8 cellular contexts compared by ENCODE assay signal in the genomic region with DNA sequence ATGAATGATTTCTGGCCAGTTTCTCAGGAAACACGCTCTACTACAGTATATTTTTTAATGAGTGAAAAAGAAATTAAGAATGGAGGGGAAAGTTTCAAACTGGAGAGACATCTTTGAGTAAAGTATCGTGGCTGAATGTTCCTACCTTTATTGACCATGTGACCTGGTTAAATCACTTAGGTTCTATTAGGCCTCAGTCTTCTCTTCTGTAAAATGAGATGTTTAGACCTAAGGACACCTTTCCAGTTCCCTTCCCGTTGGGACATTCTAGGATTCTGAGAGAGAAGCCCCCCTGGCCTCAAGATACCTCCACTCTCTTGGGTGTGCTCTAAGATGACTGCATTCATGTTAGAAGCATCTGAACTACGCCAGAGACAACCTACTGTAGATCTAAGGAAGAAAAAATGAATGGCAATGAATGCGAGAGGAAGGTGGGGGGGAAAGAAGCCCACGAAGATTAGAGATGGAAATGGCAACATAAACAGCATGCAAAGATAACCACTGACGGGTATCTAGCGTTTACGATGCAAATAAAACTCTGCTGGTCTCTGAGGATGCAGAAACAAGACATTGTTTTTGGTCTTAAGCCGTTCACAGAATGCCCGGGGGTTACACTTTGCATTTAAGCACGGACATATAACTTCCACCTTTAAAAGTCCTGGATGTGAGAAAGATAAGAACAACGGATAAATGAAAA. TPM values are rescaled to one million over a fixed set of nuclear protein-coding genes. Genes with fewer than 3 reads are reported as not detected.
DNase-seq lines count a peak whose midpoint lies in the region; ATAC-seq, FAIRE-seq and TF ChIP-seq lines count a peak whose summit lies in the region.

No MANE protein-coding gene starts in this region.

- H3K9me3 ChIP-seq in mucosa of descending colon = no peaks in the 10 kb centered on the region

- DNase-seq in GM19239 (ENCODE audit: insufficient read length, low spot score) (no peak), astrocyte of the cerebellum (ENCODE audit: low read depth) (no peak), mucosa of descending colon (no peak), AG20443 (ENCODE audit: low spot score) (no peak), cortex of kidney (lab: John Stamatoyannopoulos, UW) (no peak), midbrain (lab: John Stamatoyannopoulos, UW) (no peak), dermis blood vessel endothelial cell (no peak)

- H3K4me3 ChIP-seq in astrocyte of the cerebellum (ENCODE audit: low read depth, low read length) (peak overlapping the region; percentile 91), mucosa of descending colon (peak overlapping the region; percentile 87)

- peak; percentile 70 for FAIRE-seq in GM19239 (lab: Jason Lieb, UNC)

- H3K4me1 ChIP-seq in mucosa of descending colon (ENCODE audit: low read depth) = peaks cover 34% of the 10 kb centered on the region

- in situ Hi-C loops in astrocyte of the cerebellum (cut with HindIII; ENCODE audit: low sequenced_read_pairs) = no loop called here

- intact Hi-C loops in mucosa of descending colon (cut with DNase I, micrococcal nuclease) = no loop called here

- no peaks in the 10 kb centered on the region for H3K36me3 ChIP-seq in mucosa of descending colon (ENCODE audit: low read depth)

- TF ChIP-seq CTCF in astrocyte of the cerebellum (IDR thresholded peaks at IDR 0.05; ENCODE audit: low read depth, low read length, missing control alignments) = no peak
- TF ChIP-seq CTCF in mucosa of descending colon (IDR thresholded peaks at IDR 0.05) = no peak

- ATAC-seq in HG03175 (IDR thresholded peaks at IDR 0.05; ENCODE audit: unreplicated experiment) (peak; percentile 2), mucosa of descending colon (no peak)

RNA-seq across cellular contexts. Expression of a gene that starts 0.6 kb away (rescaled TPM):
- total RNA-seq in mucosa of descending colon = 10 to 100 TPM; 46.7 to 57.3 (median 57.2) TPM
- 15.1 and 21.9 TPM in 2 replicates for total RNA-seq in dermis blood vessel endothelial cell
